8 cellular contexts compared by ENCODE assay signal in genomic region chr10:93893646-93894515, GRCh38. TPM values are rescaled to one million over a fixed set of nuclear protein-coding genes. Genes with fewer than 3 reads are reported as not detected.
A peak's percentile ranks its signal among the peaks of the same experiment; 100 is the strongest.
DNase-seq lines count a peak whose midpoint lies in the region; ATAC-seq, FAIRE-seq and TF ChIP-seq lines count a peak whose summit lies in the region.

A gene with protein sequence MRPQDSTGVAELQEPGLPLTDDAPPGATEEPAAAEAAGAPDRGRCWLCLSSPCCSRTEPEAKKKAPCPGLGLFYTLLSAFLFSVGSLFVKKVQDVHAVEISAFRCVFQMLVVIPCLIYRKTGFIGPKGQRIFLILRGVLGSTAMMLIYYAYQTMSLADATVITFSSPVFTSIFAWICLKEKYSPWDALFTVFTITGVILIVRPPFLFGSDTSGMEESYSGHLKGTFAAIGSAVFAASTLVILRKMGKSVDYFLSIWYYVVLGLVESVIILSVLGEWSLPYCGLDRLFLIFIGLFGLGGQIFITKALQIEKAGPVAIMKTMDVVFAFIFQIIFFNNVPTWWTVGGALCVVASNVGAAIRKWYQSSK (plus strand): TSS chr10:93893978. CDS start chr10:93894034, 56 bp downstream.

- peak within 1 kb of the TSS; percentile 63 for H3K4me3 ChIP-seq in NB4 (ENCODE audit: low read depth, low read length)
- H3K4me3 ChIP-seq in iPS DF 6.9 (ENCODE audit: low read length), result peak within 1 kb of the TSS; percentile 64; the same call in 1 of the 2 replicates
- peak within 1 kb of the TSS; percentile 68 to 99 (median 86) for H3K4me3 ChIP-seq in gastrocnemius medialis

- H3K27me3 ChIP-seq in iPS DF 6.9 (ENCODE audit: control insufficient read depth, insufficient read depth, low read length), result peaks cover 10% of the 10 kb centered on the region; the same call in 1 of the 2 replicates
- H3K27me3 ChIP-seq in gastrocnemius medialis, result no peaks in the 10 kb centered on the region

- peak; percentile 93 for FAIRE-seq in GM12892 (lab: Jason Lieb, UNC)

- ATAC-seq in HG02571 (IDR thresholded peaks at IDR 0.05; ENCODE audit: unreplicated experiment) (peak; percentile 91), gastrocnemius medialis (peak; percentile 91 to 92)

- WGBS in iPS DF 6.9 (ENCODE audit: insufficient coverage, insufficient read length), result no CpG with 5 or more reads among the region's 82 CpGs

- DNase-seq in GM12892 (ENCODE audit: insufficient read length) (peak; percentile 84), NB4 (ENCODE audit: low read depth) (peak; percentile 76), T-helper 9 cell (peak; percentile 42), astrocyte of the hippocampus (ENCODE audit: low read depth, low spot score) (peak; percentile 89), iPS DF 6.9 (ENCODE audit: low read depth, low spot score) (peak; percentile 52), gastrocnemius medialis (peak; percentile 19 to 45), NCI-H526 treated with DMSO at 0.1 percent for 48 hours (lab: John Stamatoyannopoulos, UW) (no peak)

- H3K4me1 ChIP-seq in iPS DF 6.9 (ENCODE audit: control insufficient read depth, insufficient read depth, low read length), result peaks cover 3% of the 10 kb centered on the region; the same call in 1 of the 2 replicates
- H3K4me1 ChIP-seq in gastrocnemius medialis, result peaks cover 8 to 13% of the 10 kb centered on the region in 2 donors

- no peaks in the 10 kb centered on the region for H3K36me3 ChIP-seq in iPS DF 6.9 (ENCODE audit: control insufficient read depth, insufficient read depth, low read length)
- no peaks in the 10 kb centered on the region for H3K36me3 ChIP-seq in gastrocnemius medialis

- no peaks in the 10 kb centered on the region for H3K9me3 ChIP-seq in iPS DF 6.9 (ENCODE audit: control insufficient read depth, insufficient read depth, low read length)
- no peaks in the 10 kb centered on the region for H3K9me3 ChIP-seq in gastrocnemius medialis

- in situ Hi-C loops in gastrocnemius medialis (cut with MboI; ENCODE audit: low sequenced_read_pairs in 4 of 4), result no loop called here

- H3K27ac ChIP-seq in iPS DF 6.9 (ENCODE audit: low read length), result no peak within 1 kb of the TSS
- peak within 1 kb of the TSS; percentile 44 to 75 (median 68) for H3K27ac ChIP-seq in gastrocnemius medialis

- peak; percentile 92 for TF ChIP-seq POLR2A in GM12892 (IDR thresholded peaks at IDR 0.05; ENCODE audit: low read depth, low read length)
- TF ChIP-seq POLR2A in NB4 (IDR thresholded peaks at IDR 0.05; ENCODE audit: extremely low read depth, insufficient read length), result peak; percentile 85
- peak; percentile 62 for TF ChIP-seq POLR2A in gastrocnemius medialis (IDR thresholded peaks at IDR 0.05)

- intact Hi-C loops in gastrocnemius medialis (cut with DNase I; ENCODE audit: low total_unique reads), result loop anchor here (5.0 kb wide), 1 partner anchor 192 kb away; the partner anchor contains the start of gene FRA10AC1

- TF ChIP-seq CTCF in NB4 (IDR thresholded peaks at IDR 0.05; ENCODE audit: low read depth, low read length) (no peak), gastrocnemius medialis (IDR thresholded peaks at IDR 0.05 in 4 of 5, conservative IDR thresholded peaks at IDR 0.05 in 1 of 5) (no peak)

RNA-seq across cellular contexts. Expression of the gene that starts here (rescaled TPM):
- polyA plus RNA-seq in GM12892 (2012; ENCODE audit: missing spikeins), result 2.7 TPM
- total RNA-seq in gastrocnemius medialis, result 1 to 10 TPM in 2 of 4 donors, under 1 TPM in 2; 0.78 to 3.4 (median 0.97) TPM
